ENCODE assay signal across 17 cellular contexts in the genomic region with DNA sequence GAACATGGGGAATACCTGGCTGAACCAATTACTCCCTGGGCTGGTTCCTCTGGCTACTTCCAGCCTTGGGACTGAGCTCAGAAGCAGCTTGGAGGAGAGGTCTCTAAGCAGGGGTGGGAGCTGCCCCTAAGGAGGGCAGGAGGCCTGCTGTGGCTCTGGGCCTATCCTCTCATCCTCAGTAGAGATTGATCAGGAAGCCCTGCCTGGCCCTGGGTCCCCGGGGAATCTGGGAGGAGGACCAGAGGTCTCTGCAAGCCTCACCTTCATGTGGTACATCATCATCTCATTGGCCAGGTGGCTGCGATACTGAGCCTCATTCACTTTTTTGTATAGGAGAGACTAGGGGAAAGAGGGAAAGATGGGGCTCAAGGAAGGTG.
"Had no signal": no experiment of that assay in that cellular context is flagged by ENCODE, and none has a peak within 500 bp of the region (broad histone marks: within the 10 kb centered on the region; RNA-seq: fewer than 3 reads in every experiment).

No MANE protein-coding gene starts in this region.

- H3K4me1 ChIP-seq: prostate gland had no signal

- H3K36me3 Mint-ChIP-seq: activated naive CD4-positive, alpha-beta T cell treated with anti-CD3 and anti-CD28 coated beads, Interleukin-2, amount 50 U/mL, for 72 hours; naive thymus-derived CD8-positive, alpha-beta T cell; WTC11 had no signal

- H3K4me3 ChIP-seq: breast epithelium, lung, prostate gland, thyroid gland, vagina had no signal

- H3K9me3 ChIP-seq: breast epithelium, prostate gland, thyroid gland, vagina had no signal

- H3K27me3 ChIP-seq: thyroid gland, vagina had no signal

- DNase-seq: activated CD4-positive, alpha-beta T cell treated with anti-CD3 and anti-CD28 coated beads for 48 hours; activated CD8-positive, alpha-beta T cell treated with anti-CD3 and anti-CD28 coated beads, Interleukin-2, amount 10 ng/mL, durations not matched to agents 7 days and 5 days; anterior cingulate cortex; nucleus accumbens; thyroid gland had no signal

- H3K36me3 ChIP-seq: breast epithelium, prostate gland, thyroid gland, vagina had no signal

- H3K27ac ChIP-seq: breast epithelium, prostate gland, thyroid gland, vagina had no signal

- H3K4me3 Mint-ChIP-seq: activated CD8-positive, alpha-beta T cell treated with anti-CD3 and anti-CD28 coated beads, Interleukin-2, amount 10 ng/mL, durations not matched to agents 7 days and 5 days had no signal

- H3K27ac Mint-ChIP-seq: activated CD8-positive, alpha-beta T cell treated with anti-CD3 and anti-CD28 coated beads, Interleukin-2, amount 10 ng/mL, durations not matched to agents 7 days and 5 days; activated naive CD4-positive, alpha-beta T cell treated with anti-CD3 and anti-CD28 coated beads, Interleukin-2, amount 50 U/mL, for 72 hours; activated T-helper 2 cell treated with anti-CD3 and anti-CD28 coated beads, Interferon-gamma antibody, Interleukin-2, Interleukin-4, amounts not matched to agents 10 μg/mL and 5 μg/mL and 100 μg/mL, durations not matched to agents 14 hours and 24 hours and 36 hours; WTC11 had no signal

- ATAC-seq: activated CD8-positive, alpha-beta T cell treated with anti-CD3 and anti-CD28 coated beads, Interleukin-2, amount 10 ng/mL, durations not matched to agents 7 days and 5 days; activated naive CD4-positive, alpha-beta T cell treated with anti-CD3 and anti-CD28 coated beads, Interleukin-2, amount 50 U/mL, for 72 hours; naive thymus-derived CD8-positive, alpha-beta T cell; SK-N-SH treated with all-trans-retinoic acid at 6 μM for 48 hours; WTC11 had no signal

- FAIRE-seq: endothelial cell of umbilical vein, frontal cortex, keratinocyte had no signal

- H3K9me3 Mint-ChIP-seq: activated naive CD4-positive, alpha-beta T cell treated with anti-CD3 and anti-CD28 coated beads, Interleukin-2, amount 50 U/mL, for 72 hours; activated T-helper 2 cell treated with anti-CD3 and anti-CD28 coated beads, Interferon-gamma antibody, Interleukin-2, Interleukin-4, amounts not matched to agents 10 μg/mL and 5 μg/mL and 100 μg/mL, durations not matched to agents 14 hours and 24 hours and 36 hours; naive thymus-derived CD8-positive, alpha-beta T cell; WTC11 had no signal
